ENCODE assay signal across 13 cellular contexts in genomic region chr4:7052923-7053715, GRCh38. TPM values are rescaled to one million over a fixed set of nuclear protein-coding genes. Genes with fewer than 3 reads are reported as not detected.
DNase-seq lines count a peak whose midpoint lies in the region; ATAC-seq, FAIRE-seq and TF ChIP-seq lines count a peak whose summit lies in the region.
"Had no signal": no experiment of that assay in that cellular context is flagged by ENCODE, and none has a peak within 500 bp of the region (broad histone marks: within the 10 kb centered on the region; RNA-seq: fewer than 3 reads in every experiment).

No MANE protein-coding gene starts in this region.

- FAIRE-seq in GM12892 (lab: Jason Lieb, UNC): no peak
- FAIRE-seq: islet of Langerhans had no signal

- no peaks in the 10 kb centered on the region for H3K9me3 Mint-ChIP-seq in activated naive CD4-positive, alpha-beta T cell treated with anti-CD3 and anti-CD28 coated beads for 36 hours
- no peaks in the 10 kb centered on the region for H3K9me3 Mint-ChIP-seq in activated T-helper 2 cell treated with anti-CD3 and anti-CD28 coated beads, Interferon-gamma antibody, Interleukin-2, Interleukin-4, amounts not matched to agents 10 μg/mL and 5 μg/mL and 100 μg/mL, durations not matched to agents 14 hours and 24 hours and 36 hours

- ATAC-seq in right lobe of liver (no peak), upper lobe of right lung (peak; percentile 95), GM21529 (IDR thresholded peaks at IDR 0.05; ENCODE audit: unreplicated experiment) (no peak)

- 64% methylated on average over 6 of the region's 20 CpGs for WGBS in right lobe of liver (ENCODE audit: insufficient coverage, low coverage, low lambda C conversion rate, missing lambda C conversion rate)

- peaks cover 9% of the 10 kb centered on the region for H3K36me3 Mint-ChIP-seq in activated naive CD4-positive, alpha-beta T cell treated with anti-CD3 and anti-CD28 coated beads for 36 hours (ENCODE audit: low read depth)
- peaks cover 32% of the 10 kb centered on the region for H3K36me3 Mint-ChIP-seq in activated T-helper 2 cell treated with anti-CD3 and anti-CD28 coated beads, Interferon-gamma antibody, Interleukin-2, Interleukin-4, amounts not matched to agents 10 μg/mL and 5 μg/mL and 100 μg/mL, durations not matched to agents 14 hours and 24 hours and 36 hours (ENCODE audit: low read depth)

- peaks cover 0 to 23% (median 8%) of the 10 kb centered on the region in 4 donors for H3K4me1 ChIP-seq in right lobe of liver
- peaks cover 21% of the 10 kb centered on the region for H3K4me1 ChIP-seq in upper lobe of right lung

- H3K4me3 ChIP-seq in right lobe of liver: no peak overlapping the region
- no peak overlapping the region for H3K4me3 ChIP-seq in upper lobe of right lung
- H3K4me3 ChIP-seq: SK-N-MC had no signal

- peak; percentile 42 for DNase-seq in activated naive CD4-positive, alpha-beta T cell treated with anti-CD3 and anti-CD28 coated beads for 36 hours
- DNase-seq in activated naive CD4-positive, alpha-beta T cell (lab: John Stamatoyannopoulos, UW): no peak
- no peak for DNase-seq in activated T-helper 2 cell treated with anti-CD3 and anti-CD28 coated beads, Interferon-gamma antibody, Interleukin-2, Interleukin-4, amounts not matched to agents 10 μg/mL and 5 μg/mL and 100 μg/mL, durations not matched to agents 14 hours and 24 hours and 36 hours (ENCODE audit: low spot score)
- DNase-seq in right lobe of liver: peak in 2 of 3 donors; percentile 51 to 76
- peak; percentile 92 for DNase-seq in upper lobe of right lung
- DNase-seq in GM12892 (ENCODE audit: insufficient read length): no peak
- no peak for DNase-seq in GM10248 (ENCODE audit: extremely low spot score)
- DNase-seq: activated gamma-delta T cell; NCI-H2081; stimulated activated CD8-positive, alpha-beta memory T cell treated with anti-CD3 and anti-CD28 coated beads, Interleukin-4, amount 100 ng/mL, for 48 hours had no signal

- POLR2A ChIA-PET in GM10248 (lab: Yijun Ruan, JAX): no interaction called here

- peaks cover 3 to 25% (median 11%) of the 10 kb centered on the region in 4 donors for H3K36me3 ChIP-seq in right lobe of liver
- H3K36me3 ChIP-seq in upper lobe of right lung: peaks cover 36% of the 10 kb centered on the region

- CTCF ChIA-PET in activated naive CD4-positive, alpha-beta T cell treated with anti-CD3 and anti-CD28 coated beads for 36 hours (lab: Charles Lee): interaction anchor here (1.0 to 1.5 kb wide), 3 partner anchors 10 to 17 kb away, joined by 3 to 5 read pairs (median 4); partner anchors contain the start of gene TADA2B
- CTCF ChIA-PET in GM10248 (lab: Yijun Ruan, JAX): interaction anchor here (0.7 to 7.7 kb wide), 6 partner anchors 8 to 141 kb away, joined by 3 to 51 read pairs (median 3); partner anchors contain the start of genes GRPEL1 and TADA2B

- no peaks in the 10 kb centered on the region for H3K27me3 ChIP-seq in right lobe of liver
- H3K27me3 ChIP-seq in upper lobe of right lung: no peaks in the 10 kb centered on the region

- peaks cover 30% of the 10 kb centered on the region for H3K4me1 Mint-ChIP-seq in activated naive CD4-positive, alpha-beta T cell treated with anti-CD3 and anti-CD28 coated beads for 36 hours (ENCODE audit: low read depth)
- H3K4me1 Mint-ChIP-seq in activated T-helper 2 cell treated with anti-CD3 and anti-CD28 coated beads, Interferon-gamma antibody, Interleukin-2, Interleukin-4, amounts not matched to agents 10 μg/mL and 5 μg/mL and 100 μg/mL, durations not matched to agents 14 hours and 24 hours and 36 hours (ENCODE audit: low read depth): peaks cover 7% of the 10 kb centered on the region

- TF ChIP-seq POLR2A in right lobe of liver (IDR thresholded peaks at IDR 0.05) (no peak), GM12892 (IDR thresholded peaks at IDR 0.05; ENCODE audit: low read depth, low read length) (no peak)

- intact Hi-C loops in activated naive CD4-positive, alpha-beta T cell treated with anti-CD3 and anti-CD28 coated beads for 36 hours (cut with micrococcal nuclease): no loop called here
- intact Hi-C loops in activated T-helper 2 cell treated with anti-CD3 and anti-CD28 coated beads, Interferon-gamma antibody, Interleukin-2, Interleukin-4, amounts not matched to agents 10 μg/mL and 5 μg/mL and 100 μg/mL, durations not matched to agents 14 hours and 24 hours and 36 hours (cut with micrococcal nuclease): no loop called here
- intact Hi-C loops in right lobe of liver (cut with DNase I): no loop called here
- intact Hi-C loops in upper lobe of right lung (cut with DNase I): no loop called here

- TF ChIP-seq CTCF in right lobe of liver (IDR thresholded peaks at IDR 0.05) (no peak), upper lobe of right lung (IDR thresholded peaks at IDR 0.05) (no peak), GM10248 (IDR thresholded peaks at IDR 0.05; ENCODE audit: control extremely low read depth, extremely low read depth, low read depth, missing control alignments) (no peak)

- no peak overlapping the region for H3K4me3 Mint-ChIP-seq in activated naive CD4-positive, alpha-beta T cell treated with anti-CD3 and anti-CD28 coated beads for 36 hours
- H3K4me3 Mint-ChIP-seq in activated T-helper 2 cell treated with anti-CD3 and anti-CD28 coated beads, Interferon-gamma antibody, Interleukin-2, Interleukin-4, amounts not matched to agents 10 μg/mL and 5 μg/mL and 100 μg/mL, durations not matched to agents 14 hours and 24 hours and 36 hours (ENCODE audit: low read depth): no peak overlapping the region

- no peaks in the 10 kb centered on the region for H3K27me3 Mint-ChIP-seq in activated naive CD4-positive, alpha-beta T cell treated with anti-CD3 and anti-CD28 coated beads for 36 hours (ENCODE audit: low read depth)
- H3K27me3 Mint-ChIP-seq in activated T-helper 2 cell treated with anti-CD3 and anti-CD28 coated beads, Interferon-gamma antibody, Interleukin-2, Interleukin-4, amounts not matched to agents 10 μg/mL and 5 μg/mL and 100 μg/mL, durations not matched to agents 14 hours and 24 hours and 36 hours (ENCODE audit: low read depth): no peaks in the 10 kb centered on the region

- H3K27ac ChIP-seq in right lobe of liver (no peak overlapping the region), upper lobe of right lung (peak overlapping the region; percentile 65)
- H3K27ac ChIP-seq: SK-N-MC had no signal

- peak overlapping the region; percentile 19 for H3K27ac Mint-ChIP-seq in activated naive CD4-positive, alpha-beta T cell treated with anti-CD3 and anti-CD28 coated beads for 36 hours
- peak overlapping the region; percentile 38 for H3K27ac Mint-ChIP-seq in activated T-helper 2 cell treated with anti-CD3 and anti-CD28 coated beads, Interferon-gamma antibody, Interleukin-2, Interleukin-4, amounts not matched to agents 10 μg/mL and 5 μg/mL and 100 μg/mL, durations not matched to agents 14 hours and 24 hours and 36 hours

- H3K9me3 ChIP-seq in right lobe of liver (no peaks in the 10 kb centered on the region), upper lobe of right lung (no peaks in the 10 kb centered on the region)

RNA-seq across cellular contexts. Expression of gene TADA2B, which starts 9.9 kb away (rescaled TPM):
- total RNA-seq in activated naive CD4-positive, alpha-beta T cell treated with anti-CD3 and anti-CD28 coated beads for 36 hours: 1 to 10 TPM; 8.2 to 9.9 TPM
- 12.9 and 13.3 TPM in 2 replicates for total RNA-seq in activated T-helper 2 cell treated with anti-CD3 and anti-CD28 coated beads, Interferon-gamma antibody, Interleukin-2, Interleukin-4, amounts not matched to agents 10 μg/mL and 5 μg/mL and 100 μg/mL, durations not matched to agents 14 hours and 24 hours and 36 hours
- total RNA-seq in right lobe of liver: 10 to 100 TPM; 12.1 to 16.3 (median 14.0) TPM
- total RNA-seq in upper lobe of right lung: 23.2 TPM
- 5.9 TPM for polyA plus RNA-seq in GM12892 (2012; ENCODE audit: missing spikeins)

RNA-seq across cellular contexts. Expression of gene GRPEL1, which starts 14.7 kb away (rescaled TPM):
- 10 to 100 TPM; 53.7 to 53.9 TPM for total RNA-seq in activated naive CD4-positive, alpha-beta T cell treated with anti-CD3 and anti-CD28 coated beads for 36 hours
- 84.4 and 84.6 TPM in 2 replicates for total RNA-seq in activated T-helper 2 cell treated with anti-CD3 and anti-CD28 coated beads, Interferon-gamma antibody, Interleukin-2, Interleukin-4, amounts not matched to agents 10 μg/mL and 5 μg/mL and 100 μg/mL, durations not matched to agents 14 hours and 24 hours and 36 hours
- total RNA-seq in right lobe of liver (10 to 100 TPM; 30.0 to 49.2 (median 45.3) TPM), upper lobe of right lung (27.8 TPM)
- 36.3 TPM for polyA plus RNA-seq in GM12892 (2012; ENCODE audit: missing spikeins)

Comparison
In these comparisons a context has a peak if more than half of its experiments do, and no peak if none do; other contexts are left out.
1. DNase-seq: peak in activated naive CD4-positive, alpha-beta T cell treated with anti-CD3 and anti-CD28 coated beads for 36 hours (single experiment), right lobe of liver (2 of 3) and upper lobe of right lung (single experiment); none in activated naive CD4-positive, alpha-beta T cell (0 of 4), activated T-helper 2 cell treated with anti-CD3 and anti-CD28 coated beads, Interferon-gamma antibody, Interleukin-2, Interleukin-4, amounts not matched to agents 10 μg/mL and 5 μg/mL and 100 μg/mL, durations not matched to agents 14 hours and 24 hours and 36 hours (single experiment), GM12892 (single experiment) and GM10248 (single experiment).